In the genomic region with DNA sequence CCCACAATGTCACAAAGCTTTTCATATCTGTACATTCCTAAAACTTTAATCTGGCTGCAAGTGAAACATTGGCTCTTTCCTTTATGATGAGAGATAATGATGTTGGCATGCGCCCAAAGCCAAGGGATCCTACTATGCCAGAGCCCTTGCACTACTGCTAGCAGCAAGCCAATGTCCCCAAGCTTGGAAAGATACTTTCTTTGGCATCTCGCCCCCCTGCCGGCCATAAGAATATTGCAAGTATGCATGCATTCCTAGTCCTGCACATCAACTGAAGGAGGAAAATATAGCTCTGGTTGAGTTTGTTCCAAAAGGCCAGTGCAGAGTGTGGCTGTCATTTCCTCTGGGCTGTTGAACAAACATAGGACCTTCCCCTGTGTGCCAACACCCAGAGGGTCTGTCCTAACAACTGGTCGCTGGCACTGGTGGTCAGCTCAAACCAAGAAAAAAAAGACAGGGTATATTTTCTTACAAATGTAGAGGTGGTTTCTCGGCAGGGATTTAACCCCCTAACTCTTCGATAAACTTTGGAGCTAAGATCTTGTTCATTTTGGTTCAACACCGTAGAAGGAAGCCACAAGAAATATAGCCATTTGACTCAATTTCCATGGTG, we compare ENCODE assay signal across 1 cellular context.
A peak's percentile ranks its signal among the peaks of the same experiment; 100 is the strongest.
TF ChIP-seq lines count a peak whose summit lies in the region.

No MANE protein-coding gene starts in this region.

TF ChIP-seq in IMR-90, 13 proteins besides CTCF, POLR2A, EP300 and RAD21:
- TF ChIP-seq BHLHE40 (IDR thresholded peaks at IDR 0.05; ENCODE audit: low read depth, low read length) (no peak), MAZ (IDR thresholded peaks at IDR 0.05; ENCODE audit: borderline replicate concordance, low read depth, low read length) (no peak), MXI1 (IDR thresholded peaks at IDR 0.05; ENCODE audit: borderline replicate concordance, low read depth, low read length) (no peak), SMC3 (IDR thresholded peaks at IDR 0.05; ENCODE audit: low read depth, low read length) (peak; percentile 78)
- TF ChIP-seq, protein P1, sequence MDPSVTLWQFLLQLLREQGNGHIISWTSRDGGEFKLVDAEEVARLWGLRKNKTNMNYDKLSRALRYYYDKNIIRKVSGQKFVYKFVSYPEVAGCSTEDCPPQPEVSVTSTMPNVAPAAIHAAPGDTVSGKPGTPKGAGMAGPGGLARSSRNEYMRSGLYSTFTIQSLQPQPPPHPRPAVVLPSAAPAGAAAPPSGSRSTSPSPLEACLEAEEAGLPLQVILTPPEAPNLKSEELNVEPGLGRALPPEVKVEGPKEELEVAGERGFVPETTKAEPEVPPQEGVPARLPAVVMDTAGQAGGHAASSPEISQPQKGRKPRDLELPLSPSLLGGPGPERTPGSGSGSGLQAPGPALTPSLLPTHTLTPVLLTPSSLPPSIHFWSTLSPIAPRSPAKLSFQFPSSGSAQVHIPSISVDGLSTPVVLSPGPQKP (IDR thresholded peaks at IDR 0.05; ENCODE audit: borderline replicate concordance, low read depth, low read length) = no peak
